Comparison of ENCODE assay signal across 10 cellular contexts in the genomic region with DNA sequence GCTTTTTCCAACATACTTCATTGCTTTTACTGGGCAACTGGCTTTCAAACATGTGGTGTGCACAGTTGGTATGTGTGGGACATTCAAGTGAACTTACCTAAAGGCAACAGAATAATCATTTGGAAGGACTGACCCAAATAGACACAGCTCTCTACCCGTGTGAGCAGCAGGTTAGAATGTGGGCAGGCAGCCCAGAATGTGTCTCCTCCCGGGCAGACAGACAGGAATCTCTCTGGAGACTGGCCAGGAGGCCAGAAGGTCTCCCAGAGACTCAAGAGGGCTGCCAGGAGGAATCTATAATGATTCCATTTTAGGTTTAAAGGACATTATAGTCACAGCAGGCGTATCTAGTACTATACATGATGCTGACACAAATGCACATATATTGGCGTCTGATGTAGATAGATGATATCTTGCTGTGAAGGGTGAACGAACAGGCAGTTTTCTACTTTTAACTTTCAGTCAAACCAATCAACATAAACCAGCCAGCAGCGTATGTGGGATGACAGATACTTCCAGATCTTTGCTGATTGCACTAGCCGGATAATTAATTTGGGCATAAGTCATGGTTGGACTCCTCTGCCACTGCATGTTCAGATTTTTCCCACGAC.
DNase-seq lines count a peak whose midpoint lies in the region; ATAC-seq and TF ChIP-seq lines count a peak whose summit lies in the region.
"Had no signal": no experiment of that assay in that cellular context is flagged by ENCODE, and none has a peak within 500 bp of the region (broad histone marks: within the 10 kb centered on the region; RNA-seq: fewer than 3 reads in every experiment).

No MANE protein-coding gene starts in this region.

- H3K36me3 Mint-ChIP-seq in endothelial cell (ENCODE audit: low read depth, unreplicated experiment) = no peaks in the 10 kb centered on the region

- WGBS in GM23248 (ENCODE audit: low coverage in 1 of 2, low lambda C conversion rate in 2 of 2, missing lambda C conversion rate in 2 of 2), 2 experiments = 40 to 51% methylated on average over 8 of the region's 8 CpGs
- WGBS in psoas muscle, 3 donors = 14 to 27% (median 19%) methylated on average over 8 of the region's 8 CpGs

- H3K4me2 ChIP-seq in GM23248 (ENCODE audit: unreplicated experiment) = no peak overlapping the region

- H3K9me3 Mint-ChIP-seq in endothelial cell (ENCODE audit: unreplicated experiment) = no peaks in the 10 kb centered on the region

- no peak overlapping the region for H3K27ac ChIP-seq in GM23248
- peak overlapping the region; percentile 49 for H3K27ac ChIP-seq in psoas muscle
- H3K27ac ChIP-seq: ascending aorta had no signal

- H2AFZ ChIP-seq in GM23248 = no peak overlapping the region

- H3K27ac Mint-ChIP-seq in endothelial cell (ENCODE audit: unreplicated experiment) = no peak overlapping the region

- no peaks in the 10 kb centered on the region for H3K79me2 ChIP-seq in GM23248 (ENCODE audit: insufficient read depth)

- ATAC-seq in psoas muscle = peak; percentile 80 to 95 (median 86)
- ATAC-seq in GM18502 (IDR thresholded peaks at IDR 0.05; ENCODE audit: poor library complexity, unreplicated experiment) = no peak

- intact Hi-C loops in psoas muscle (cut with DNase I) = loop anchor here in 1 of 2 donors (10.0 kb wide), 1 partner anchor 211 kb away; no protein-coding TSS in a partner anchor

- no peaks in the 10 kb centered on the region for H3K36me3 ChIP-seq in GM23248 (ENCODE audit: low read depth)
- no peaks in the 10 kb centered on the region for H3K36me3 ChIP-seq in psoas muscle (ENCODE audit: insufficient read depth in 1 of 2, low read depth in 1 of 2)
- H3K36me3 ChIP-seq: ascending aorta had no signal

- H3K4me3 ChIP-seq in GM23248 (no peak overlapping the region), psoas muscle (no peak overlapping the region)
- H3K4me3 ChIP-seq: ascending aorta had no signal

- H3K4me1 ChIP-seq in GM23248 (ENCODE audit: insufficient read depth) = peaks cover 25% of the 10 kb centered on the region
- peaks cover 26% of the 10 kb centered on the region for H3K4me1 ChIP-seq in psoas muscle

- no peaks in the 10 kb centered on the region for H3K27me3 Mint-ChIP-seq in endothelial cell (ENCODE audit: unreplicated experiment)

- no peaks in the 10 kb centered on the region for H3F3A ChIP-seq in GM23248 (ENCODE audit: insufficient read depth)

- H3K9ac ChIP-seq in GM23248 = no peak overlapping the region

- no peak overlapping the region for H3K4me3 Mint-ChIP-seq in endothelial cell (ENCODE audit: unreplicated experiment)

- DNase-seq in GM23248 (peak; percentile 20), NCI-H69 (lab: John Stamatoyannopoulos, UW) (peak; percentile 99), fibroblast of peridontal ligament (ENCODE audit: extremely low read depth) (peak; percentile 65), psoas muscle (peak; percentile 34 to 59), endothelial cell (ENCODE audit: low spot score) (no peak), RPMI8226 (no peak)
- DNase-seq in central memory CD4-positive, alpha-beta T cell = no peak
- DNase-seq: NCI-H187 had no signal

- H3K27me3 ChIP-seq in GM23248 (replicated peaks; ENCODE audit: insufficient read depth) (no peaks in the 10 kb centered on the region), psoas muscle (ENCODE audit: insufficient read depth in 3 of 3, low read length in 2 of 3) (no peaks in the 10 kb centered on the region)
- H3K27me3 ChIP-seq: ascending aorta had no signal

- no peaks in the 10 kb centered on the region for H3K9me2 ChIP-seq in GM23248 (ENCODE audit: insufficient read depth)

- no peaks in the 10 kb centered on the region for H4K20me1 ChIP-seq in GM23248 (ENCODE audit: insufficient read depth)

- H3K9me3 ChIP-seq in GM23248 (ENCODE audit: low read depth) = no peaks in the 10 kb centered on the region
- no peaks in the 10 kb centered on the region for H3K9me3 ChIP-seq in psoas muscle
- H3K9me3 ChIP-seq: ascending aorta had no signal

- TF ChIP-seq CTCF in psoas muscle (IDR thresholded peaks at IDR 0.05) (no peak), endothelial cell (IDR thresholded peaks at IDR 0.05; ENCODE audit: unreplicated experiment) (no peak)

- in situ Hi-C loops in GM23248 (cut with MboI) = no loop called here

- peaks cover 19% of the 10 kb centered on the region for H3K4me1 Mint-ChIP-seq in endothelial cell (ENCODE audit: unreplicated experiment)

Comparison
In these comparisons a context has a peak if more than half of its experiments do, and no peak if none do; other contexts are left out.
1. DNase-seq: peak in GM23248 (single experiment), NCI-H69 (single experiment), fibroblast of peridontal ligament (single experiment) and psoas muscle (2 of 2); none in endothelial cell (single experiment), RPMI8226 (single experiment) and central memory CD4-positive, alpha-beta T cell (single experiment).